ENCODE assay signal across 10 cellular contexts in the genomic region with DNA sequence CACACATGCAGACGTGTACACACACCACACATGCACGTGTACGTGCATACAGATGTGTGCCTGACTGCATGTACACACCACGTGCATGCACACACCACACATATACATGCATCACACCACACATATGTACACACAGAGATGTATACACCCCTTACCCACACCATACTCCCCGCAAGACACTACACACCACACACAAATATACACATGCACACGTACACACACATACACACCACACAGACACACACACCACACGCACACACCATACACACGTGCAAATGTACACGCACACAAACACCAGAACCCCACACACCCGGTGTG. TPM values are rescaled to one million over a fixed set of nuclear protein-coding genes. Genes with fewer than 3 reads are reported as not detected.
DNase-seq lines count a peak whose midpoint lies in the region; ATAC-seq, FAIRE-seq and TF ChIP-seq lines count a peak whose summit lies in the region.
"Had no signal": no experiment of that assay in that cellular context is flagged by ENCODE, and none has a peak within 500 bp of the region (broad histone marks: within the 10 kb centered on the region; RNA-seq: fewer than 3 reads in every experiment).

No MANE protein-coding gene starts in this region.

- H3K4me3 Mint-ChIP-seq in CD14-positive monocyte: peak overlapping the region; percentile 70 to 88
- peak overlapping the region in 1 of 4 donors; percentile 83 for H3K4me3 Mint-ChIP-seq in IgD-negative memory B cell
- H3K4me3 Mint-ChIP-seq in naive thymus-derived CD8-positive, alpha-beta T cell: peak overlapping the region; percentile 63 to 91 (median 78)

- no peak for FAIRE-seq in GM12878 (lab: Jason Lieb, UNC)

- in situ Hi-C loops in GM12878 (cut with MboI): no loop called here

- DNase-seq in CD14-positive monocyte (ENCODE audit: low spot score) (no peak), GM12878 (ENCODE audit: low read depth, low spot score) (no peak), LoVo (ENCODE audit: low spot score) (no peak), left lobe of liver (ENCODE audit: low spot score) (no peak), NCI-H1092 treated with DMSO at 0.1 percent for 48 hours (lab: John Stamatoyannopoulos, UW) (no peak), smooth muscle cell (lab: John Stamatoyannopoulos, UW; ENCODE audit: unreplicated experiment) (no peak)
- no peak for DNase-seq in naive thymus-derived CD8-positive, alpha-beta T cell
- DNase-seq: islet precursor cell had no signal

- SMC1A ChIA-PET in GM12878 (lab: Charles Lee; ENCODE audit: uncharacterized antibody, unreplicated experiment): no interaction called here

- H4K20me1 ChIP-seq in GM12878 (ENCODE audit: control insufficient read depth, insufficient read depth): no peaks in the 10 kb centered on the region
- no peaks in the 10 kb centered on the region for H4K20me1 ChIP-seq in smooth muscle cell (ENCODE audit: low read depth)

- H3K9me3 ChIP-seq in GM12878 (replicated peaks; ENCODE audit: control insufficient read depth, insufficient read depth, low read length) (no peaks in the 10 kb centered on the region), smooth muscle cell (replicated peaks; ENCODE audit: low read depth) (no peaks in the 10 kb centered on the region)
- H3K9me3 ChIP-seq: thoracic aorta had no signal

- H3K36me3 Mint-ChIP-seq in CD14-positive monocyte: peaks cover 36 to 58% of the 10 kb centered on the region in 2 donors
- H3K36me3 Mint-ChIP-seq in IgD-negative memory B cell: no peaks in the 10 kb centered on the region
- H3K36me3 Mint-ChIP-seq in naive thymus-derived CD8-positive, alpha-beta T cell: peaks cover 0 to 28% (median 10%) of the 10 kb centered on the region in 3 donors

- peak overlapping the region; percentile 31; the same call in 1 of the 2 replicates for H3K4me2 ChIP-seq in GM12878 (ENCODE audit: control insufficient read depth, insufficient read depth)
- H3K4me2 ChIP-seq in smooth muscle cell: no peak overlapping the region

- H3K79me2 ChIP-seq in GM12878 (ENCODE audit: control insufficient read depth, insufficient read depth, low read length) (peaks cover 10% of the 10 kb centered on the region), smooth muscle cell (ENCODE audit: low read depth) (no peaks in the 10 kb centered on the region)

- no peak for TF ChIP-seq RAD21 in GM12878 (IDR thresholded peaks at IDR 0.05; ENCODE audit: insufficient read depth, low read depth, low read length)

- H3K4me3 ChIP-seq in GM12878 (no peak overlapping the region), smooth muscle cell (no peak overlapping the region)
- H3K4me3 ChIP-seq: thoracic aorta had no signal

- H3K4me1 ChIP-seq in GM12878 (ENCODE audit: control insufficient read depth, insufficient read depth, low read length): peaks cover 35% of the 10 kb centered on the region
- H3K4me1 ChIP-seq in smooth muscle cell (ENCODE audit: low read depth): peaks cover 9% of the 10 kb centered on the region

- peaks cover 3 to 15% of the 10 kb centered on the region in 2 experiments; a peak in 3 of 4 replicates for H3K36me3 ChIP-seq in GM12878 (ENCODE audit: control insufficient read depth in 2 of 2, insufficient read depth in 2 of 2, low read length in 1 of 2)
- no peaks in the 10 kb centered on the region for H3K36me3 ChIP-seq in smooth muscle cell (ENCODE audit: low read depth)
- H3K36me3 ChIP-seq: thoracic aorta had no signal

- peaks cover 89% of the 10 kb centered on the region for H3K4me1 Mint-ChIP-seq in CD14-positive monocyte
- H3K4me1 Mint-ChIP-seq in IgD-negative memory B cell: peaks cover 21 to 49% (median 43%) of the 10 kb centered on the region in 3 donors
- peaks cover 38 to 89% (median 81%) of the 10 kb centered on the region in 4 donors for H3K4me1 Mint-ChIP-seq in naive thymus-derived CD8-positive, alpha-beta T cell

- WGBS in GM12878 (ENCODE audit: insufficient coverage, insufficient replicate concordance, low lambda C conversion rate, missing lambda C conversion rate): 84% methylated on average over 10 of the region's 10 CpGs
- 93% methylated on average over 10 of the region's 10 CpGs for WGBS in smooth muscle cell (ENCODE audit: low lambda C conversion rate)

- H3F3A ChIP-seq in smooth muscle cell (ENCODE audit: low read depth): no peaks in the 10 kb centered on the region

- peak overlapping the region; percentile 74 to 92 (median 87) for H3K27ac Mint-ChIP-seq in CD14-positive monocyte
- H3K27ac Mint-ChIP-seq in IgD-negative memory B cell: peak overlapping the region in 2 of 3 donors; percentile 60 to 77
- H3K27ac Mint-ChIP-seq in naive thymus-derived CD8-positive, alpha-beta T cell: peak overlapping the region; percentile 89 to 98 (median 95)

- H3K9ac ChIP-seq in GM12878 (ENCODE audit: control insufficient read depth, insufficient read depth, low read length): peak overlapping the region; percentile 10; the same call in 1 of the 2 replicates
- H3K9ac ChIP-seq in smooth muscle cell (ENCODE audit: low read depth): no peak overlapping the region

- H3K9me3 Mint-ChIP-seq in CD14-positive monocyte (peaks cover 0 to 2% (median 0%) of the 10 kb centered on the region in 7 donors), IgD-negative memory B cell (no peaks in the 10 kb centered on the region)
- no peaks in the 10 kb centered on the region for H3K9me3 Mint-ChIP-seq in naive thymus-derived CD8-positive, alpha-beta T cell

- POLR2A ChIA-PET in GM12878 (lab: Charles Lee): no interaction called here
- POLR2A ChIA-PET in naive thymus-derived CD8-positive, alpha-beta T cell (lab: Charles Lee): interaction anchor here (1.1 to 16.7 kb wide), 9 partner anchors 8 to 401 kb away, joined by 3 to 703 read pairs (median 11); a partner anchor contains a TSS

- no peak for TF ChIP-seq CTCF in CD14-positive monocyte (IDR thresholded peaks at IDR 0.05)
- no peak for TF ChIP-seq CTCF in GM12878 (IDR thresholded peaks at IDR 0.05 in 2 of 3, conservative IDR thresholded peaks at IDR 0.05 in 1 of 3; ENCODE audit: control insufficient read depth in 2 of 3, extremely low read depth in 1 of 3, insufficient read depth in 1 of 3, low read depth in 3 of 3, low read length in 3 of 3)
- no peak for TF ChIP-seq CTCF in smooth muscle cell (IDR thresholded peaks at IDR 0.05; ENCODE audit: borderline replicate concordance, insufficient read depth, poor library complexity, severe bottlenecking)

- RAD21 ChIA-PET in GM12878 (lab: Charles Lee; ENCODE audit: unreplicated experiment): no interaction called here

- ATAC-seq in GM12878 (no peak), left lobe of liver (no peak)
- ATAC-seq in naive thymus-derived CD8-positive, alpha-beta T cell: no peak

- H2AFZ ChIP-seq in GM12878 (ENCODE audit: control insufficient read depth, low read depth, low read length): no peak overlapping the region
- H2AFZ ChIP-seq in smooth muscle cell (ENCODE audit: low read depth): no peak overlapping the region

- H3K27ac ChIP-seq in GM12878 (ENCODE audit: control insufficient read depth, insufficient read depth): no peak overlapping the region
- H3K27ac ChIP-seq in smooth muscle cell (ENCODE audit: low read depth): no peak overlapping the region
- H3K27ac ChIP-seq: thoracic aorta had no signal

- no peak for TF ChIP-seq POLR2A in GM12878 (IDR thresholded peaks at IDR 0.05; ENCODE audit: low read depth, low read length)

- H3K27me3 Mint-ChIP-seq in CD14-positive monocyte (ENCODE audit: low read depth in 3 of 3) (peaks cover 0 to 3% (median 2%) of the 10 kb centered on the region in 3 donors), IgD-negative memory B cell (peaks cover 1% of the 10 kb centered on the region)
- H3K27me3 Mint-ChIP-seq in naive thymus-derived CD8-positive, alpha-beta T cell: no peaks in the 10 kb centered on the region

- intact Hi-C loops in CD14-positive monocyte (cut with micrococcal nuclease) (loop anchor here in 1 of 2 donors (5.0 kb wide), 1 partner anchor 94 kb away; a partner anchor contains a TSS), GM12878 (cut with micrococcal nuclease; ENCODE audit: unreplicated experiment) (no loop called here)

- CTCF ChIA-PET in GM12878 (lab: Yijun Ruan, JAX): interaction anchor here (1.3 kb wide), 1 partner anchor 228 kb away, joined by 3 read pairs; no protein-coding TSS in a partner anchor

- BruUV-seq in GM12878 (replicated peaks; lab: Mats Ljungman, UMichigan): no TSS peak

- no peak for TF ChIP-seq EP300 in GM12878 (IDR thresholded peaks at IDR 0.05; ENCODE audit: borderline replicate concordance in 1 of 2, control insufficient read depth in 1 of 2, low read depth in 2 of 2, low read length in 2 of 2)

- H3K27me3 ChIP-seq in GM12878 (replicated peaks in 1 of 2; ENCODE audit: control insufficient read depth in 2 of 2, insufficient read depth in 2 of 2, low read length in 1 of 2): no peaks in the 10 kb centered on the region
- no peaks in the 10 kb centered on the region for H3K27me3 ChIP-seq in smooth muscle cell (ENCODE audit: low read depth)

RNA-seq across cellular contexts. Expression of a gene that starts 9.7 kb away (rescaled TPM):
- polyA plus RNA-seq in CD14-positive monocyte: 1,000 to 10,000 TPM; 1,470 to 1,628 TPM
- 294 TPM for polyA plus RNA-seq in IgD-negative memory B cell
- total RNA-seq in GM12878 (2013; cell fraction: nucleolus; rRNA removed): 316 and 431 TPM in 2 replicates
- total RNA-seq in GM12878 (2014; rRNA removed): 85.3 and 101 TPM in 2 replicates
- total RNA-seq in GM12878 (2014; rRNA removed; fragmentation: Illumina TruSeq; extraction: Trizol): 25.2 and 31.3 TPM in 2 replicates
- total RNA-seq in GM12878 (2021): 162 and 172 TPM in 2 replicates
- polyA plus RNA-seq in GM12878 (2011; ENCODE audit: low read depth): 46.7 TPM
- polyA plus RNA-seq in GM12878 (2011; rRNA removed): 31.3 and 57.2 TPM in 2 replicates
- polyA plus RNA-seq in GM12878 (2011; cell fraction: cytosol; rRNA removed): 131 and 135 TPM in 2 replicates
- polyA plus RNA-seq in GM12878 (2011; cell fraction: nucleus; rRNA removed): 271 and 308 TPM in 2 replicates
- polyA plus RNA-seq in GM12878 (2012): 78.4 and 88.1 TPM in 2 replicates
- polyA plus RNA-seq in GM12878 (2014; fragmentation: Illumina TruSeq; extraction: Trizol): 17.2 and 38.7 TPM in 2 replicates
- polyA plus RNA-seq in GM12878 (2014; fragmentation: Nextera tagmentation; extraction: Ambion mirVana): 10 to 100 TPM in 1 of 2 experiments, 1 to 10 TPM in 1; 8.0 to 19.8 TPM
- polyA plus RNA-seq in GM12878 (2014; rRNA removed): 60.6 and 67.5 TPM in 2 replicates
- 100 to 1,000 TPM; 120 to 128 TPM for polyA plus RNA-seq in GM12878 (2016; fragmentation: Nextera tagmentation; extraction: Ambion mirVana)
- 34.5 and 84.6 TPM in 2 replicates for polyA minus RNA-seq in GM12878 (2011; rRNA and poly(A)+ RNA removed)
- 49.2 and 68.0 TPM in 2 replicates for polyA minus RNA-seq in GM12878 (2011; cell fraction: cytosol; rRNA and poly(A)+ RNA removed)
- 58.9 and 82.0 TPM in 2 replicates for polyA minus RNA-seq in GM12878 (2011; cell fraction: nucleus; rRNA and poly(A)+ RNA removed)
- total RNA-seq in naive thymus-derived CD8-positive, alpha-beta T cell: 100 to 1,000 TPM; 177 to 180 TPM
- 100 to 1,000 TPM; 423 to 549 (median 524) TPM for polyA plus RNA-seq in naive thymus-derived CD8-positive, alpha-beta T cell
- total RNA-seq in left lobe of liver: 13.6 TPM
- 0.18 TPM in 1 of 2 replicates, not detected in the other for total RNA-seq in smooth muscle cell
- 0.86 and 1.0 TPM in 2 replicates for polyA plus RNA-seq in smooth muscle cell

RNA-seq across cellular contexts. Expression of a gene that starts 28.8 kb away (rescaled TPM):
- polyA plus RNA-seq in CD14-positive monocyte: 1 to 10 TPM; 7.5 to 9.0 TPM
- 12.3 TPM for polyA plus RNA-seq in IgD-negative memory B cell
- total RNA-seq in GM12878 (2013; cell fraction: nucleolus; rRNA removed): 6.2 and 8.6 TPM in 2 replicates
- 39.4 and 40.2 TPM in 2 replicates for total RNA-seq in GM12878 (2014; rRNA removed)
- total RNA-seq in GM12878 (2014; rRNA removed; fragmentation: Illumina TruSeq; extraction: Trizol): 17.0 and 18.0 TPM in 2 replicates
- 81.3 and 83.2 TPM in 2 replicates for total RNA-seq in GM12878 (2021)
- polyA plus RNA-seq in GM12878 (2011; ENCODE audit: low read depth): 6.3 TPM
- 14.8 and 27.7 TPM in 2 replicates for polyA plus RNA-seq in GM12878 (2011; rRNA removed)
- 32.2 and 59.0 TPM in 2 replicates for polyA plus RNA-seq in GM12878 (2011; cell fraction: cytosol; rRNA removed)
- polyA plus RNA-seq in GM12878 (2011; cell fraction: nucleus; rRNA removed): 33.4 and 49.2 TPM in 2 replicates
- polyA plus RNA-seq in GM12878 (2012): 22.6 and 22.7 TPM in 2 replicates
- polyA plus RNA-seq in GM12878 (2014; fragmentation: Illumina TruSeq; extraction: Trizol): 1.7 and 5.9 TPM in 2 replicates
- 1 to 10 TPM in 1 of 2 experiments, under 1 TPM in 1; 0.69 to 5.5 TPM for polyA plus RNA-seq in GM12878 (2014; fragmentation: Nextera tagmentation; extraction: Ambion mirVana)
- polyA plus RNA-seq in GM12878 (2014; rRNA removed): 53.6 and 62.2 TPM in 2 replicates
- 10 to 100 TPM; 69.2 to 75.5 TPM for polyA plus RNA-seq in GM12878 (2016; fragmentation: Nextera tagmentation; extraction: Ambion mirVana)
- 10.2 and 16.9 TPM in 2 replicates for polyA minus RNA-seq in GM12878 (2011; rRNA and poly(A)+ RNA removed)
- 12.4 and 18.7 TPM in 2 replicates for polyA minus RNA-seq in GM12878 (2011; cell fraction: cytosol; rRNA and poly(A)+ RNA removed)
- 2.8 and 6.0 TPM in 2 replicates for polyA minus RNA-seq in GM12878 (2011; cell fraction: nucleus; rRNA and poly(A)+ RNA removed)
- 10 to 100 TPM; 23.5 to 27.9 TPM for total RNA-seq in naive thymus-derived CD8-positive, alpha-beta T cell
- polyA plus RNA-seq in naive thymus-derived CD8-positive, alpha-beta T cell: 10 to 100 TPM; 11.7 to 13.5 (median 12.1) TPM
- total RNA-seq in left lobe of liver: 19.1 TPM
- total RNA-seq in smooth muscle cell: 13.9 and 15.9 TPM in 2 replicates
- 26.6 and 32.7 TPM in 2 replicates for polyA plus RNA-seq in smooth muscle cell

RNA-seq across cellular contexts. Expression of a gene that starts 37.5 kb away (rescaled TPM):
- 100 to 1,000 TPM; 206 to 238 TPM for polyA plus RNA-seq in CD14-positive monocyte
- 44.7 TPM for polyA plus RNA-seq in IgD-negative memory B cell
- 40.3 and 40.4 TPM in 2 replicates for total RNA-seq in GM12878 (2013; cell fraction: nucleolus; rRNA removed)
- 46.9 and 48.0 TPM in 2 replicates for total RNA-seq in GM12878 (2014; rRNA removed)
- total RNA-seq in GM12878 (2014; rRNA removed; fragmentation: Illumina TruSeq; extraction: Trizol): 30.2 and 33.4 TPM in 2 replicates
- total RNA-seq in GM12878 (2021): 45.5 and 46.7 TPM in 2 replicates
- polyA plus RNA-seq in GM12878 (2011; ENCODE audit: low read depth): 19.6 TPM
- polyA plus RNA-seq in GM12878 (2011; rRNA removed): 44.2 and 49.2 TPM in 2 replicates
- 39.6 and 41.6 TPM in 2 replicates for polyA plus RNA-seq in GM12878 (2011; cell fraction: cytosol; rRNA removed)
- 46.1 and 56.8 TPM in 2 replicates for polyA plus RNA-seq in GM12878 (2011; cell fraction: nucleus; rRNA removed)
- polyA plus RNA-seq in GM12878 (2012): 28.3 and 33.6 TPM in 2 replicates
- 33.2 and 33.8 TPM in 2 replicates for polyA plus RNA-seq in GM12878 (2014; fragmentation: Illumina TruSeq; extraction: Trizol)
- 10 to 100 TPM in 1 of 2 experiments, 1 to 10 TPM in 1; 2.4 to 10.4 TPM for polyA plus RNA-seq in GM12878 (2014; fragmentation: Nextera tagmentation; extraction: Ambion mirVana)
- polyA plus RNA-seq in GM12878 (2014; rRNA removed): 39.3 and 43.4 TPM in 2 replicates
- polyA plus RNA-seq in GM12878 (2016; fragmentation: Nextera tagmentation; extraction: Ambion mirVana): 10 to 100 TPM; 49.5 to 56.4 TPM
- polyA minus RNA-seq in GM12878 (2011; rRNA and poly(A)+ RNA removed): 19.2 and 29.2 TPM in 2 replicates
- polyA minus RNA-seq in GM12878 (2011; cell fraction: cytosol; rRNA and poly(A)+ RNA removed): 16.7 and 22.1 TPM in 2 replicates
- 11.8 and 15.6 TPM in 2 replicates for polyA minus RNA-seq in GM12878 (2011; cell fraction: nucleus; rRNA and poly(A)+ RNA removed)
- 10 to 100 TPM; 62.0 to 68.7 TPM for total RNA-seq in naive thymus-derived CD8-positive, alpha-beta T cell
- 10 to 100 TPM; 42.4 to 54.1 (median 44.3) TPM for polyA plus RNA-seq in naive thymus-derived CD8-positive, alpha-beta T cell
- 73.9 TPM for total RNA-seq in left lobe of liver
- total RNA-seq in smooth muscle cell: 331 and 369 TPM in 2 replicates
- polyA plus RNA-seq in smooth muscle cell: 314 and 340 TPM in 2 replicates
